In the genomic region with DNA sequence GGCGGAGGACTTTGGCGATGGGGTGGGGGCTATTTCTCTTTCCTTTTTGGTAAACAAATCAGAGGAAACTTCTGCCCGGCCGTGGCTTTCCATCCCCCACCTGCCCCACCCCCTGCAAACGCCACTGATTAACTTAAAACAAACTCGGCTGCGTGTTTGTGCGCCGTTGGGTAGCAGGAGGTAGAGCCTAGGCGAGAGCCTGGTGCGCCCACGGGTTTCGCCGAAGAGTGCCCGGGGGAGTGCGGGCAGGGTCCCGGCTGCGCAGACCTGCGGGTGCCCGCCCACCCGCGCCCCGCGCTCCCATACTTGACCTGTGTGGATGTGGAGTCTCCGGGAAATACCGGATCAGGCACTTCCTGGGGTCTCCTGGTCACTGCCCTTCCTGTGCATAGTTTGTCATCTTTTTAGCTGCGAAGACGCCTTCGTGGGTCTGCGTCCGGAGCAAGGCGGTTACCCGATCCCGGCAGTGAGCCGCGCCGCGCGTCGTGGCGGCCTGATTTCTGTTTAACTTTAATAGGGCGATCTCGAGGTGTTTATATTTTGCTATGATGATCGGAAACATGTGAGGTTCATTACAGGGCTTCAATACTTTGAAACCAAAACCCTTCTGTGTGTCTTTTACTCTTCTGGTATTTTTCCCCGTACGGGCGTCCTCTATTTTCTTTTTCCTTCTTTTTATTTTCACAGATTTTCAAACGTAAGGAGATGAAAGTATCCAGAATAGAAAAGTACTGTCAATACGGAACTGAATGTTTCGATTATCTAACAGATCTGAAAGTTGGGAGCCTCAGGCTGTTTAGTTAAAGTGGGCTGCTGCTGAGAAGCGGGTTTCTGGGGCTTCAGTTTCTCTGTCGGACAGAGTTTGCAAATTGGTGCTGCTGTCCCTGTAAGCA, we compare ENCODE assay signal across 8 cellular contexts. TPM values are rescaled to one million over a fixed set of nuclear protein-coding genes. Genes with fewer than 3 reads are reported as not detected.
DNase-seq lines count a peak whose midpoint lies in the region; ATAC-seq, FAIRE-seq and TF ChIP-seq lines count a peak whose summit lies in the region.

No MANE protein-coding gene starts in this region.

- H4K20me1 ChIP-seq in keratinocyte (ENCODE audit: control insufficient read depth, extremely low read depth, insufficient read depth, low read length) = peaks cover 3% of the 10 kb centered on the region

- no peak overlapping the region for H2AFZ ChIP-seq in keratinocyte (ENCODE audit: control insufficient read depth, low read length)

- H3K4me3 Mint-ChIP-seq in activated naive CD8-positive, alpha-beta T cell treated with anti-CD3 and anti-CD28 coated beads, Interleukin-2, amount 50 U/mL, for 24 hours = peak overlapping the region; percentile 72
- H3K4me3 Mint-ChIP-seq in stimulated activated memory B cell treated with anti-CD40 and anti-IgM and Interleukin-4, amounts not matched to agents 10 μg/mL and 1 μg/mL and 100 μg/mL, for 72 hours = peak overlapping the region; percentile 81

- peak overlapping the region; percentile 15 for H3K9ac ChIP-seq in HUES6 (ENCODE audit: low read length)
- H3K9ac ChIP-seq in keratinocyte (ENCODE audit: control insufficient read depth, extremely low read depth, insufficient read depth, low read length) = no peak overlapping the region

- H3K36me3 Mint-ChIP-seq in activated naive CD8-positive, alpha-beta T cell treated with anti-CD3 and anti-CD28 coated beads, Interleukin-2, amount 50 U/mL, for 24 hours (ENCODE audit: low read depth) = peaks cover 2% of the 10 kb centered on the region
- no peaks in the 10 kb centered on the region for H3K36me3 Mint-ChIP-seq in stimulated activated memory B cell treated with anti-CD40 and anti-IgM and Interleukin-4, amounts not matched to agents 10 μg/mL and 1 μg/mL and 100 μg/mL, for 72 hours

- peaks cover 74% of the 10 kb centered on the region for H3K27me3 Mint-ChIP-seq in activated naive CD8-positive, alpha-beta T cell treated with anti-CD3 and anti-CD28 coated beads, Interleukin-2, amount 50 U/mL, for 24 hours
- peaks cover 15% of the 10 kb centered on the region for H3K27me3 Mint-ChIP-seq in stimulated activated memory B cell treated with anti-CD40 and anti-IgM and Interleukin-4, amounts not matched to agents 10 μg/mL and 1 μg/mL and 100 μg/mL, for 72 hours

- H3K9me1 ChIP-seq in keratinocyte (ENCODE audit: control insufficient read depth, extremely low read depth, insufficient read depth, low read length) = no peaks in the 10 kb centered on the region

- peaks cover 27% of the 10 kb centered on the region for H3K4me1 ChIP-seq in HUES6 (ENCODE audit: control insufficient read depth, insufficient read depth, low read length)
- peaks cover 7% of the 10 kb centered on the region for H3K4me1 ChIP-seq in keratinocyte (ENCODE audit: control insufficient read depth, extremely low read depth, insufficient read depth, low read length)

- H3K9me3 Mint-ChIP-seq in activated naive CD8-positive, alpha-beta T cell treated with anti-CD3 and anti-CD28 coated beads, Interleukin-2, amount 50 U/mL, for 24 hours = no peaks in the 10 kb centered on the region
- H3K9me3 Mint-ChIP-seq in stimulated activated memory B cell treated with anti-CD40 and anti-IgM and Interleukin-4, amounts not matched to agents 10 μg/mL and 1 μg/mL and 100 μg/mL, for 72 hours = no peaks in the 10 kb centered on the region

- peak overlapping the region; percentile 52 for H3K4me2 ChIP-seq in keratinocyte (ENCODE audit: control insufficient read depth, extremely low read depth, insufficient read depth, low read depth, low read length)

- peak overlapping the region; percentile 75 for H3K4me3 ChIP-seq in HUES6 (ENCODE audit: low read depth, low read length)
- H3K4me3 ChIP-seq in keratinocyte (ENCODE audit: control insufficient read depth in 2 of 3, extremely low read depth in 1 of 3, insufficient read depth in 2 of 3, low read depth in 1 of 3, low read length in 3 of 3) = peak overlapping the region in 1 of 3 experiments; percentile 41

- no peak overlapping the region for H3K27ac Mint-ChIP-seq in activated naive CD8-positive, alpha-beta T cell treated with anti-CD3 and anti-CD28 coated beads, Interleukin-2, amount 50 U/mL, for 24 hours
- peak overlapping the region; percentile 46 for H3K27ac Mint-ChIP-seq in stimulated activated memory B cell treated with anti-CD40 and anti-IgM and Interleukin-4, amounts not matched to agents 10 μg/mL and 1 μg/mL and 100 μg/mL, for 72 hours

- H3K9me3 ChIP-seq in HUES6 (ENCODE audit: control insufficient read depth, insufficient read depth, low read depth, low read length) (no peaks in the 10 kb centered on the region), keratinocyte (ENCODE audit: control insufficient read depth, low read depth, low read length) (no peaks in the 10 kb centered on the region)

- dilution Hi-C loops in keratinocyte (cut with MboI; ENCODE audit: extremely low pct_ligation_motif_present, low sequenced_read_pairs) = no loop called here

- DNase-seq in activated naive CD8-positive, alpha-beta T cell treated with anti-CD3 and anti-CD28 coated beads, Interleukin-2, amount 50 U/mL, for 24 hours = no peak
- DNase-seq in keratinocyte (ENCODE audit: low read depth, low spot score) (no peak), NCI-H2196 (lab: John Stamatoyannopoulos, UW; ENCODE audit: unreplicated experiment) (no peak), NCI-H146 treated with DMSO at 0.1 percent for 48 hours (lab: John Stamatoyannopoulos, UW; ENCODE audit: unreplicated experiment) (no peak)

- ATAC-seq in activated naive CD8-positive, alpha-beta T cell treated with anti-CD3 and anti-CD28 coated beads, Interleukin-2, amount 50 U/mL, for 24 hours = no peak
- ATAC-seq in stimulated activated memory B cell treated with anti-CD40 and anti-IgM and Interleukin-4, amounts not matched to agents 10 μg/mL and 1 μg/mL and 100 μg/mL, for 72 hours = no peak
- ATAC-seq in HG03354 (IDR thresholded peaks at IDR 0.05; ENCODE audit: poor library complexity, severe bottlenecking, unreplicated experiment) (no peak), GM18511 (IDR thresholded peaks at IDR 0.05; ENCODE audit: unreplicated experiment) (no peak)

- no peak for TF ChIP-seq CTCF in keratinocyte (optimal IDR thresholded peaks at IDR 0.05 in 1 of 3, IDR thresholded peaks at IDR 0.05 in 1 of 3, conservative IDR thresholded peaks at IDR 0.05 in 1 of 3; ENCODE audit: extremely low read depth in 1 of 3, insufficient read depth in 2 of 3, low read length in 3 of 3)

- no peak overlapping the region for H3K27ac ChIP-seq in HUES6 (ENCODE audit: low read depth, low read length)
- H3K27ac ChIP-seq in keratinocyte (ENCODE audit: control insufficient read depth, insufficient read depth, low read length) = no peak overlapping the region

- H3K36me3 ChIP-seq in HUES6 (ENCODE audit: control insufficient read depth, insufficient read depth, low read length) (no peaks in the 10 kb centered on the region), keratinocyte (ENCODE audit: control insufficient read depth in 2 of 2, extremely low read depth in 1 of 2, insufficient read depth in 2 of 2, low read length in 2 of 2) (no peaks in the 10 kb centered on the region)

- no peak for FAIRE-seq in keratinocyte (lab: Jason Lieb, UNC)

- H3K27me3 ChIP-seq in HUES6 (ENCODE audit: control insufficient read depth, insufficient read depth, low read length) = peaks cover 67% of the 10 kb centered on the region
- H3K27me3 ChIP-seq in keratinocyte (ENCODE audit: control insufficient read depth, extremely low read depth, insufficient read depth, low read length) = peaks cover 70% of the 10 kb centered on the region

- peaks cover 31% of the 10 kb centered on the region for H3K4me1 Mint-ChIP-seq in activated naive CD8-positive, alpha-beta T cell treated with anti-CD3 and anti-CD28 coated beads, Interleukin-2, amount 50 U/mL, for 24 hours
- peaks cover 52% of the 10 kb centered on the region for H3K4me1 Mint-ChIP-seq in stimulated activated memory B cell treated with anti-CD40 and anti-IgM and Interleukin-4, amounts not matched to agents 10 μg/mL and 1 μg/mL and 100 μg/mL, for 72 hours

- H3K79me2 ChIP-seq in keratinocyte (ENCODE audit: control insufficient read depth, insufficient read depth, low read length) = no peaks in the 10 kb centered on the region

RNA-seq across cellular contexts. Expression of gene NR5A2, which starts 15.2 kb away (rescaled TPM):
- polyA plus RNA-seq in keratinocyte = 0.01 to 0.05 TPM in 2 of 3 replicates, not detected in the other
- not detected for polyA plus RNA-seq in keratinocyte (2011; ENCODE audit: low read depth)
- polyA plus RNA-seq in keratinocyte (2011; cell fraction: cytosol; rRNA removed) = not detected in 2 replicates
- polyA plus RNA-seq in keratinocyte (2011; cell fraction: nucleus; rRNA removed) = not detected in 2 replicates
- not detected in 2 replicates for polyA plus RNA-seq in keratinocyte (2012; ENCODE audit: low replicate concordance)
- not detected in 3 replicates for polyA minus RNA-seq in keratinocyte
- polyA minus RNA-seq in keratinocyte (2011; cell fraction: cytosol; rRNA and poly(A)+ RNA removed) = not detected
- not detected in 2 replicates for polyA minus RNA-seq in keratinocyte (2011; cell fraction: nucleus; rRNA and poly(A)+ RNA removed)
